In genomic region chr17:75370288-75370687, GRCh38 we compare ENCODE assay signal across 13 cellular contexts. TPM values are rescaled to one million over a fixed set of nuclear protein-coding genes. Genes with fewer than 3 reads are reported as not detected.
A peak's percentile ranks its signal among the peaks of the same experiment; 100 is the strongest.
DNase-seq lines count a peak whose midpoint lies in the region; ATAC-seq and TF ChIP-seq lines count a peak whose summit lies in the region.
"Had no signal": no experiment of that assay in that cellular context is flagged by ENCODE, and none has a peak within 500 bp of the region (broad histone marks: within the 10 kb centered on the region; RNA-seq: fewer than 3 reads in every experiment).

No MANE protein-coding gene starts in this region.

- H3K27me3 ChIP-seq in HUES48 (ENCODE audit: control insufficient read depth, insufficient read depth, low read length) (no peaks in the 10 kb centered on the region), left ventricle myocardium inferior (ENCODE audit: low read depth) (no peaks in the 10 kb centered on the region)
- H3K27me3 ChIP-seq: BLaER1 treated with 17β-estradiol and CSF1 and Interleukin-3, amounts not matched to agents 10 nM and 100 nM had no signal

- peak overlapping the region; percentile 14 for H3K27ac ChIP-seq in HUES48 (ENCODE audit: low read depth, low read length)
- peak overlapping the region; percentile 70 for H3K27ac ChIP-seq in left ventricle myocardium inferior (replicated peaks)

- H3K4me3 ChIP-seq in HUES48 (ENCODE audit: low read depth, low read length) (no peak overlapping the region), left ventricle myocardium inferior (no peak overlapping the region)
- H3K4me3 ChIP-seq: BLaER1 treated with 17β-estradiol and CSF1 and Interleukin-3, amounts not matched to agents 10 nM and 100 nM had no signal

- ATAC-seq in GM18498 (IDR thresholded peaks at IDR 0.05; ENCODE audit: unreplicated experiment) = no peak
- no peak for ATAC-seq in GM18870 (IDR thresholded peaks at IDR 0.05; ENCODE audit: unreplicated experiment)
- no peak for ATAC-seq in stimulated activated naive CD8-positive, alpha-beta T cell treated with anti-CD3 and anti-CD28 coated beads, Interleukin-15, Interleukin-2, amounts not matched to agents 100 U/mL and 50 U/mL, for 24 hours
- ATAC-seq: T-helper 17 cell had no signal

- H3K4me1 ChIP-seq in HUES48 (ENCODE audit: control insufficient read depth, insufficient read depth, low read length) (peaks cover 17% of the 10 kb centered on the region), left ventricle myocardium inferior (peaks cover 78% of the 10 kb centered on the region)

- H3K9me3 ChIP-seq in HUES48 (ENCODE audit: control insufficient read depth, insufficient read depth, low read length) (no peaks in the 10 kb centered on the region), left ventricle myocardium inferior (replicated peaks) (no peaks in the 10 kb centered on the region)
- H3K9me3 ChIP-seq: BLaER1 treated with 17β-estradiol and CSF1 and Interleukin-3, amounts not matched to agents 10 nM and 100 nM had no signal

- TF ChIP-seq CTCF in left ventricle myocardium inferior (IDR thresholded peaks at IDR 0.05; ENCODE audit: borderline replicate concordance) = no peak

- no peak overlapping the region for H3K9ac ChIP-seq in HUES48 (ENCODE audit: low read depth, low read length)
- H3K9ac ChIP-seq: BLaER1 treated with 17β-estradiol and CSF1 and Interleukin-3, amounts not matched to agents 10 nM and 100 nM had no signal

- DNase-seq in amygdala (lab: John Stamatoyannopoulos, UW) (peak in 31 of 56 donors; percentile 14 to 65 (median 36)), left ventricle myocardium inferior (peak; percentile 36), renal cortical epithelial cell (ENCODE audit: low read depth) (peak; percentile 65), RPMI8226 (no peak)
- DNase-seq in stimulated activated naive CD8-positive, alpha-beta T cell treated with anti-CD3 and anti-CD28 coated beads, Interleukin-15, Interleukin-2, amounts not matched to agents 100 U/mL and 50 U/mL, for 24 hours = no peak
- DNase-seq: erythroblast, GOT3, NCI-H1694 treated with DMSO at 0.1 percent for 48 hours, T-helper 17 cell had no signal

- intact Hi-C loops in left ventricle myocardium inferior (cut with micrococcal nuclease) = no loop called here

- H3K36me3 ChIP-seq in HUES48 (ENCODE audit: control insufficient read depth, insufficient read depth, low read length) (peaks cover 6% of the 10 kb centered on the region; the same call in 1 of the 2 replicates), left ventricle myocardium inferior (no peaks in the 10 kb centered on the region)

RNA-seq across cellular contexts. Expression of gene GRB2, which starts 35.2 kb away (rescaled TPM):
- total RNA-seq in left ventricle myocardium inferior (42.2 TPM), renal cortical epithelial cell (110 and 112 TPM in 2 replicates)

Comparison
In these comparisons a context has a peak if more than half of its experiments do, and no peak if none do; other contexts are left out.
1. DNase-seq: peak in amygdala (31 of 56), left ventricle myocardium inferior (single experiment) and renal cortical epithelial cell (single experiment); none in stimulated activated naive CD8-positive, alpha-beta T cell treated with anti-CD3 and anti-CD28 coated beads, Interleukin-15, Interleukin-2, amounts not matched to agents 100 U/mL and 50 U/mL, for 24 hours (single experiment) and RPMI8226 (single experiment).